In genomic region chr1:164599272-164599671, GRCh38 we compare ENCODE assay signal across 15 cellular contexts. TPM values are rescaled to one million over a fixed set of nuclear protein-coding genes. Genes with fewer than 3 reads are reported as not detected.
"Had no signal": no experiment of that assay in that cellular context is flagged by ENCODE, and none has a peak within 500 bp of the region (broad histone marks: within the 10 kb centered on the region; RNA-seq: fewer than 3 reads in every experiment).

No MANE protein-coding gene starts in this region.

- DNase-seq: activated B cell treated with CpG ODN at 0.5 μM for 24 hours; activated CD4-positive, alpha-beta T cell treated with anti-CD3 and anti-CD28 coated beads, Interleukin-2, amount 10 ng/mL, durations not matched to agents 24 days and 14 days; activated naive CD4-positive, alpha-beta T cell treated with Interleukin-2 at 50 U/mL for 16 hours; central memory CD4-positive, alpha-beta T cell; foreskin fibroblast; heart left ventricle; islet precursor cell; pancreas; retina; T-cell; upper lobe of left lung had no signal

- H3K9me3 ChIP-seq: heart left ventricle, pancreas, upper lobe of left lung had no signal

- H3K36me3 ChIP-seq: upper lobe of left lung had no signal

- H3K4me3 ChIP-seq: heart left ventricle, pancreas, SK-N-MC, upper lobe of left lung had no signal

- ATAC-seq: esophagus mucosa, left lobe of liver, pancreas, T-cell had no signal

- H3K27ac ChIP-seq: SK-N-MC, upper lobe of left lung had no signal

- H3K27me3 ChIP-seq: heart left ventricle, pancreas, upper lobe of left lung had no signal

RNA-seq across cellular contexts. Expression of gene PBX1, which starts 40.3 kb away (rescaled TPM):
- total RNA-seq: activated B cell treated with CpG ODN at 0.5 μM for 24 hours; activated CD4-positive, alpha-beta T cell treated with anti-CD3 and anti-CD28 coated beads, Interleukin-2, amount 10 ng/mL, durations not matched to agents 24 days and 14 days; activated T-helper 1 cell treated with anti-CD3 and anti-CD28 coated beads, Interleukin-12 subunit alpha, Interleukin-12 subunit beta, Interleukin-2, Interleukin-4 antibody, amounts not matched to agents 30 ng/mL and 10 ng/mL and 1 ng/mL, durations not matched to agents 14 hours and 24 hours and 36 hours had no signal
